Comparison of ENCODE assay signal across 25 cellular contexts in the genomic region with DNA sequence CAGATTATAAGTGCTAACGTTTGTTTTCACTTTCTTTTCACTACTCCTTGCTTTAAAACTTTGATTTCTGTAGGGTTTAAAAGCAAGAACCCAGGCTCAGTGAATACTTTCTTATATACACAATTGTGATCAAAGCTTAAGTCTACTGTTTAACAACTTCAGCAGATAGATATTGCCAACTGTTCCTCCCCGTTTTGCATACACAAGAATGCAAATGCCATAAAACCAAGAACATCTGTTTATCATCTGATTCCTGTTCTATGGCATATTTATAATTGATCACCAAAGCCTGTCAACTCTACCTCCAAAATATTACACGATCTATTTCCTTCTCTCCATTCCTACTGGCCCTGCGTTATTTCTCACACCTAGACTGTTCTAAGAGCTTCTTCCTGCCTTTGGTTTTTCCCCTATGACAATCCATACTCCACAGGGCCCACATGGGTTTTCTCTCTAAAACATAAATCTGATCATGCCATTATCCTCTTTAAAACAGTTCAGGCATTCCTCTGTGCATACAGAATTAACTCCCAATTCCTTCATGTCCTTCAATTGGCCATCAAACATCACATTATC. TPM values are rescaled to one million over a fixed set of nuclear protein-coding genes. Genes with fewer than 3 reads are reported as not detected.
A peak's percentile ranks its signal among the peaks of the same experiment; 100 is the strongest.
DNase-seq lines count a peak whose midpoint lies in the region; ATAC-seq, FAIRE-seq and TF ChIP-seq lines count a peak whose summit lies in the region.
"Had no signal": no experiment of that assay in that cellular context is flagged by ENCODE, and none has a peak within 500 bp of the region (broad histone marks: within the 10 kb centered on the region; RNA-seq: fewer than 3 reads in every experiment).

No MANE protein-coding gene starts in this region.

- H3K9me3 ChIP-seq in GM23248 (ENCODE audit: low read depth) (no peaks in the 10 kb centered on the region), astrocyte (ENCODE audit: insufficient read depth, low read depth, low read length) (no peaks in the 10 kb centered on the region), body of pancreas (no peaks in the 10 kb centered on the region)
- H3K9me3 ChIP-seq: adrenal gland, breast epithelium, colonic mucosa, gastrocnemius medialis, mucosa of descending colon, upper lobe of right lung had no signal

- peak; percentile 29 for FAIRE-seq in astrocyte (lab: Jason Lieb, UNC)
- FAIRE-seq: GM12891 had no signal

- H4K20me1 ChIP-seq in GM23248 (ENCODE audit: insufficient read depth) (peaks cover 62% of the 10 kb centered on the region), astrocyte (ENCODE audit: insufficient read depth, low read length) (peaks cover 96% of the 10 kb centered on the region)

- no peak overlapping the region for H2AFZ ChIP-seq in GM23248
- no peak overlapping the region for H2AFZ ChIP-seq in astrocyte (ENCODE audit: low read depth, low read length)

- in situ Hi-C loops in GM23248 (cut with MboI): no loop called here

- no peaks in the 10 kb centered on the region for H3K9me2 ChIP-seq in GM23248 (ENCODE audit: insufficient read depth)

- TF ChIP-seq CTCF in CD14-positive monocyte (IDR thresholded peaks at IDR 0.05) (no peak), astrocyte (IDR thresholded peaks at IDR 0.05; ENCODE audit: insufficient read depth, low read depth, low read length) (no peak), body of pancreas (IDR thresholded peaks at IDR 0.05) (no peak)

- intact Hi-C loops in CD14-positive monocyte (cut with micrococcal nuclease) (no loop called here), body of pancreas (cut with DNase I) (no loop called here)

- H3K4me1 ChIP-seq in GM23248 (ENCODE audit: insufficient read depth): peaks cover 55% of the 10 kb centered on the region
- peaks cover 7% of the 10 kb centered on the region for H3K4me1 ChIP-seq in astrocyte (ENCODE audit: insufficient read depth, low read length)
- H3K4me1 ChIP-seq in body of pancreas: peaks cover 80% of the 10 kb centered on the region

- no peak for ATAC-seq in naive thymus-derived CD8-positive, alpha-beta T cell
- ATAC-seq in HG03469 (IDR thresholded peaks at IDR 0.05; ENCODE audit: unreplicated experiment) (no peak), body of pancreas (no peak), HG03135 (IDR thresholded peaks at IDR 0.05; ENCODE audit: unreplicated experiment) (no peak)
- ATAC-seq: gastrocnemius medialis, left ventricle myocardium superior, upper lobe of right lung had no signal

- H3K9me3 Mint-ChIP-seq in CD14-positive monocyte: no peaks in the 10 kb centered on the region
- H3K9me3 Mint-ChIP-seq in astrocyte (ENCODE audit: unreplicated experiment): no peaks in the 10 kb centered on the region
- H3K9me3 Mint-ChIP-seq in naive thymus-derived CD8-positive, alpha-beta T cell: no peaks in the 10 kb centered on the region

- H3K9ac ChIP-seq in GM23248 (no peak overlapping the region), astrocyte (ENCODE audit: low read length) (no peak overlapping the region)

- H3F3A ChIP-seq in GM23248 (ENCODE audit: insufficient read depth): peaks cover 15% of the 10 kb centered on the region

- DNase-seq in CD14-positive monocyte (ENCODE audit: low spot score): no peak
- DNase-seq in GM23248: no peak
- DNase-seq in astrocyte (ENCODE audit: low read depth): no peak
- DNase-seq in naive thymus-derived CD8-positive, alpha-beta T cell: no peak
- no peak for DNase-seq in superior temporal gyrus (ENCODE audit: extremely low spot score)
- DNase-seq in body of pancreas: no peak
- DNase-seq: activated CD4-positive, alpha-beta T cell treated with anti-CD3 and anti-CD28 coated beads, Interleukin-2, amount 50 U/mL, for 4 hours; activated gamma-delta T cell; adrenal gland; colonic mucosa; COR-L47; effector memory CD4-positive, alpha-beta T cell; gastrocnemius medialis; hypothalamus; left ventricle myocardium superior; mucosa of descending colon; NCI-H1092; NCI-H187; NCI-H524 treated with DMSO at 0.1 percent for 48 hours; upper lobe of right lung had no signal

- no peak for TF ChIP-seq POLR2A in body of pancreas (IDR thresholded peaks at IDR 0.05)

- H3K36me3 Mint-ChIP-seq in CD14-positive monocyte (peaks cover 0 to 3% of the 10 kb centered on the region in 2 donors), astrocyte (ENCODE audit: low read depth, unreplicated experiment) (no peaks in the 10 kb centered on the region)
- H3K36me3 Mint-ChIP-seq in naive thymus-derived CD8-positive, alpha-beta T cell: no peaks in the 10 kb centered on the region

- no peaks in the 10 kb centered on the region for H3K27me3 Mint-ChIP-seq in CD14-positive monocyte (ENCODE audit: low read depth in 3 of 3)
- H3K27me3 Mint-ChIP-seq in astrocyte (ENCODE audit: low read depth, unreplicated experiment): no peaks in the 10 kb centered on the region
- H3K27me3 Mint-ChIP-seq in naive thymus-derived CD8-positive, alpha-beta T cell: no peaks in the 10 kb centered on the region

- POLR2A ChIA-PET in naive thymus-derived CD8-positive, alpha-beta T cell (lab: Charles Lee): no interaction called here

- 12 to 16% methylated on average over 4 of the region's 4 CpGs for WGBS in GM23248 (ENCODE audit: low coverage in 1 of 2, low lambda C conversion rate in 2 of 2, missing lambda C conversion rate in 2 of 2), 2 experiments
- 36 to 38% methylated on average over 4 of the region's 4 CpGs for WGBS in body of pancreas, 2 donors

- peak overlapping the region in 4 of 7 donors; percentile 7 to 19 (median 13) for H3K27ac Mint-ChIP-seq in CD14-positive monocyte
- peak overlapping the region; percentile 3 for H3K27ac Mint-ChIP-seq in astrocyte (ENCODE audit: unreplicated experiment)
- H3K27ac Mint-ChIP-seq in naive thymus-derived CD8-positive, alpha-beta T cell: peak overlapping the region in 5 of 10 donors; percentile 0 to 74 (median 10)

- no peaks in the 10 kb centered on the region for H3K27me3 ChIP-seq in GM23248 (replicated peaks; ENCODE audit: insufficient read depth)
- no peaks in the 10 kb centered on the region for H3K27me3 ChIP-seq in astrocyte (ENCODE audit: insufficient read depth, low read length)
- no peaks in the 10 kb centered on the region for H3K27me3 ChIP-seq in body of pancreas
- H3K27me3 ChIP-seq: adrenal gland, breast epithelium, colonic mucosa, gastrocnemius medialis, upper lobe of right lung had no signal

- H3K4me3 ChIP-seq in GM23248 (no peak overlapping the region; the same call in 1 of the 2 replicates), astrocyte (ENCODE audit: insufficient read depth, low read depth, low read length) (no peak overlapping the region), body of pancreas (no peak overlapping the region)
- H3K4me3 ChIP-seq: adrenal gland, breast epithelium, colonic mucosa, gastrocnemius medialis, mucosa of descending colon, upper lobe of right lung had no signal

- H3K4me2 ChIP-seq in GM23248 (ENCODE audit: unreplicated experiment) (peak overlapping the region; percentile 48), astrocyte (ENCODE audit: low read length) (no peak overlapping the region)

- H3K36me3 ChIP-seq in GM23248 (ENCODE audit: low read depth) (no peaks in the 10 kb centered on the region), astrocyte (ENCODE audit: insufficient read depth, low read length) (no peaks in the 10 kb centered on the region), body of pancreas (replicated peaks in 1 of 2; ENCODE audit: insufficient read depth in 1 of 2, low read depth in 2 of 2) (no peaks in the 10 kb centered on the region)
- H3K36me3 ChIP-seq: adrenal gland, breast epithelium, colonic mucosa, gastrocnemius medialis, upper lobe of right lung had no signal

- peaks cover 29% of the 10 kb centered on the region for H3K4me1 Mint-ChIP-seq in CD14-positive monocyte
- peaks cover 43% of the 10 kb centered on the region for H3K4me1 Mint-ChIP-seq in astrocyte (ENCODE audit: low read depth, unreplicated experiment)
- peaks cover 36 to 58% (median 55%) of the 10 kb centered on the region in 4 donors for H3K4me1 Mint-ChIP-seq in naive thymus-derived CD8-positive, alpha-beta T cell

- H3K4me3 Mint-ChIP-seq in CD14-positive monocyte: no peak overlapping the region
- H3K4me3 Mint-ChIP-seq in astrocyte (ENCODE audit: unreplicated experiment): no peak overlapping the region
- peak overlapping the region in 8 of 10 donors; percentile 3 to 66 (median 32) for H3K4me3 Mint-ChIP-seq in naive thymus-derived CD8-positive, alpha-beta T cell

- no peak overlapping the region for H3K27ac ChIP-seq in GM23248
- no peak overlapping the region for H3K27ac ChIP-seq in astrocyte (ENCODE audit: low read depth, low read length)
- H3K27ac ChIP-seq in body of pancreas: no peak overlapping the region
- H3K27ac ChIP-seq: adrenal gland, breast epithelium, colonic mucosa, gastrocnemius medialis, RWPE1, upper lobe of right lung had no signal

- H3K79me2 ChIP-seq in GM23248 (ENCODE audit: insufficient read depth) (peaks cover 100% of the 10 kb centered on the region), astrocyte (ENCODE audit: insufficient read depth, low read length) (peaks cover 100% of the 10 kb centered on the region)

RNA-seq across cellular contexts. Expression of a gene that starts 15.9 kb away (rescaled TPM):
- 1 to 10 TPM; 4.4 to 7.5 TPM for polyA plus RNA-seq in CD14-positive monocyte
- 88.7 and 187 TPM in 2 replicates for total RNA-seq in GM23248 (2014; rRNA removed; shearing (Covaris generic))
- 9.5 and 11.7 TPM in 2 replicates for polyA plus RNA-seq in GM23248 (2016; fragmentation: Nextera tagmentation; extraction: Ambion mirVana)
- 139 and 153 TPM in 2 replicates for total RNA-seq in astrocyte
- 100 to 1,000 TPM; 164 TPM for total RNA-seq in naive thymus-derived CD8-positive, alpha-beta T cell
- polyA plus RNA-seq in naive thymus-derived CD8-positive, alpha-beta T cell: 1 to 10 TPM; 5.1 to 6.7 (median 6.1) TPM
- 10 to 100 TPM; 65.9 to 72.6 TPM for total RNA-seq in body of pancreas

Comparison
In these comparisons a context has a peak if more than half of its experiments do, and no peak if none do; other contexts are left out.
1. H3K4me3 Mint-ChIP-seq: peak in naive thymus-derived CD8-positive, alpha-beta T cell (8 of 10); none in CD14-positive monocyte (0 of 2) and astrocyte (single experiment).